17 cellular contexts compared by ENCODE assay signal in genomic region chr5:138149530-138149929, GRCh38. TPM values are rescaled to one million over a fixed set of nuclear protein-coding genes. Genes with fewer than 3 reads are reported as not detected.
DNase-seq lines count a peak whose midpoint lies in the region; TF ChIP-seq lines count a peak whose summit lies in the region.
"Had no signal": no experiment of that assay in that cellular context is flagged by ENCODE, and none has a peak within 500 bp of the region (broad histone marks: within the 10 kb centered on the region; RNA-seq: fewer than 3 reads in every experiment).

No MANE protein-coding gene starts in this region.

- H3K4me2 ChIP-seq in mesendoderm (ENCODE audit: low read length) = no peak overlapping the region

- no peak overlapping the region for H3K9ac ChIP-seq in mesendoderm (ENCODE audit: low read length)

- no peak overlapping the region for H3K27ac ChIP-seq in RWPE1
- peak overlapping the region; percentile 45 for H3K27ac ChIP-seq in epithelial cell of prostate
- no peak overlapping the region for H3K27ac ChIP-seq in mesendoderm (ENCODE audit: low read depth, low read length)
- H3K27ac ChIP-seq: 22Rv1, Peyer's patch, upper lobe of right lung had no signal

- H3K18ac ChIP-seq in mesendoderm (ENCODE audit: low read length) = no peak overlapping the region

- DNase-seq in NCI-H82 (lab: John Stamatoyannopoulos, UW) (peak; percentile 7), NCI-H82 treated with DMSO at 0.1 percent for 48 hours (lab: John Stamatoyannopoulos, UW; ENCODE audit: unreplicated experiment) (no peak), RWPE1 (ENCODE audit: low spot score) (peak; percentile 23), epithelial cell of prostate (ENCODE audit: low read depth, low spot score) (no peak), mesendoderm (peak; percentile 68), superior temporal gyrus (ENCODE audit: extremely low spot score) (no peak), GM13977 (ENCODE audit: low spot score) (no peak)
- DNase-seq in activated naive CD4-positive, alpha-beta T cell (lab: John Stamatoyannopoulos, UW) = no peak
- DNase-seq: amniotic stem cell; DMS79 treated with DMSO at 0.1 percent for 48 hours; NCI-H2029; NCI-H526 treated with DMSO at 0.1 percent for 48 hours; Peyer's patch; stimulated activated naive CD4-positive, alpha-beta T cell treated with Interleukin-2 at 50 U/mL for 16 hours; T-cell; upper lobe of right lung had no signal

- CTCF ChIA-PET in RWPE1 (lab: Yijun Ruan, JAX) = interaction anchor here (0.6 to 0.7 kb wide), 3 partner anchors 76 to 276 kb away, joined by 3 read pairs; no protein-coding TSS in a partner anchor

- POLR2A ChIA-PET in RWPE1 (lab: Yijun Ruan, JAX; ENCODE audit: low non-redundant PET) = no interaction called here

- H2BK120ac ChIP-seq in mesendoderm (ENCODE audit: low read depth, low read length) = no peak overlapping the region

- H2AK5ac ChIP-seq in mesendoderm (ENCODE audit: low read length) = no peak overlapping the region

- H3K23ac ChIP-seq in mesendoderm (ENCODE audit: low read length) = no peak overlapping the region

- no peaks in the 10 kb centered on the region for H3K79me1 ChIP-seq in mesendoderm (ENCODE audit: low read length)

- H3K56ac ChIP-seq in mesendoderm (ENCODE audit: low read length) = no peak overlapping the region

- H3K36me3 ChIP-seq in mesendoderm (ENCODE audit: control insufficient read depth, insufficient read depth, low read length) = no peaks in the 10 kb centered on the region
- H3K36me3 ChIP-seq: Peyer's patch, upper lobe of right lung had no signal

- H3K4ac ChIP-seq in mesendoderm (ENCODE audit: low read depth, low read length) = no peak overlapping the region

- no peaks in the 10 kb centered on the region for H3K4me1 ChIP-seq in mesendoderm (ENCODE audit: control insufficient read depth, low read depth, low read length)
- H3K4me1 ChIP-seq: Peyer's patch, upper lobe of right lung had no signal

- TF ChIP-seq CTCF in RWPE1 (conservative IDR thresholded peaks at IDR 0.05; ENCODE audit: low read depth) (no peak), GM13977 (IDR thresholded peaks at IDR 0.05; ENCODE audit: extremely low read depth, insufficient read depth, missing control alignments) (no peak)

- no peak overlapping the region for H2BK5ac ChIP-seq in mesendoderm (ENCODE audit: low read length)

- in situ Hi-C loops in GM13977 (cut with MboI; ENCODE audit: low pct_unique_long_range_greater_than_20kb, low sequenced_read_pairs, unreplicated experiment) = no loop called here

- H4K8ac ChIP-seq in mesendoderm (ENCODE audit: low read depth, low read length) = no peak overlapping the region

- H3K4me3 ChIP-seq in mesendoderm (ENCODE audit: low read length) = no peak overlapping the region
- H3K4me3 ChIP-seq: Peyer's patch, upper lobe of right lung had no signal

- no peak overlapping the region for H2BK15ac ChIP-seq in mesendoderm (replicated peaks; ENCODE audit: low read depth)

- WGBS in mesendoderm (ENCODE audit: extremely low coverage, insufficient coverage, low lambda C conversion rate) = no CpG with 5 or more reads among the region's 3 CpGs

- no peaks in the 10 kb centered on the region for H3K79me2 ChIP-seq in mesendoderm (ENCODE audit: control insufficient read depth, insufficient read depth, low read length)

- H4K5ac ChIP-seq in mesendoderm (ENCODE audit: low read length) = no peak overlapping the region

- H3K27me3 ChIP-seq in mesendoderm (ENCODE audit: insufficient read depth, low read length, poor library complexity) = no peaks in the 10 kb centered on the region
- H3K27me3 ChIP-seq: Peyer's patch, upper lobe of right lung had no signal

RNA-seq across cellular contexts. Expression of gene NME5, which starts 10.3 kb away (rescaled TPM):
- 2.9 TPM for polyA plus RNA-seq in mesendoderm (2013, experiment 1 of 2)
- polyA plus RNA-seq in mesendoderm (2013, experiment 2 of 2) = 3.0 TPM

RNA-seq across cellular contexts. Expression of gene BRD8, which starts 28.9 kb away (rescaled TPM):
- 50.3 TPM for polyA plus RNA-seq in mesendoderm (2013, experiment 1 of 2)
- polyA plus RNA-seq in mesendoderm (2013, experiment 2 of 2) = 45.1 TPM

RNA-seq across cellular contexts. Expression of gene KIF20A, which starts 29.4 kb away (rescaled TPM):
- polyA plus RNA-seq in mesendoderm (2013, experiment 1 of 2) = 55.9 TPM
- 56.5 TPM for polyA plus RNA-seq in mesendoderm (2013, experiment 2 of 2)

Comparison
In these comparisons a context has a peak if more than half of its experiments do, and no peak if none do; other contexts are left out.
1. DNase-seq: peak in NCI-H82 (single experiment), RWPE1 (single experiment) and mesendoderm (single experiment); none in NCI-H82 treated with DMSO at 0.1 percent for 48 hours (single experiment), epithelial cell of prostate (single experiment), activated naive CD4-positive, alpha-beta T cell (0 of 4), superior temporal gyrus (single experiment) and GM13977 (single experiment).